30 cellular contexts compared by ENCODE assay signal in the genomic region with DNA sequence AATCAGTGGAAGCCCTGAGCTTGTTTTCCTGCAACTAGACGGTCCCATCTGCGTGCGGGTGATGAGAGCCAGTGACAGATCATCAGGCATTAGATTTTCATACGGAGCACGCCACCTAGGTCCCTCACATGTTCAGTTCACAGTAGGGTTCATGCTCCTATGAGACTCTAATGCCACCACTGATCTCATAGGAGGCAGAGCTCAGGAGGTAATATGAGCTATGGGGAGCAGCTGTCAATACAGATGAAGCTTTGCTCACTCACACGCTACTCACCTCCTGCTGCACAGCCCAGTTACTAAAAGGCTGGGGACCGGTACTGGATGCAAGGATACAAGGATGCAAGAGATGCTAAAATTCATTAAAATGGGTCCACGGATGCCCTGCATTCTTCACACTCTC.
"Had no signal": no experiment of that assay in that cellular context is flagged by ENCODE, and none has a peak within 500 bp of the region (broad histone marks: within the 10 kb centered on the region; RNA-seq: fewer than 3 reads in every experiment).

No MANE protein-coding gene starts in this region.

- H3K27me3 ChIP-seq: ascending aorta, cardiac muscle cell had no signal

- H3K36me3 ChIP-seq: cardiac muscle cell had no signal

- H3K9me3 ChIP-seq: ascending aorta had no signal

- H3K4me1 ChIP-seq: ascending aorta had no signal

- ATAC-seq: activated CD4-positive, alpha-beta T cell treated with anti-CD3 and anti-CD28 coated beads for 36 hours; activated CD4-positive, CD25-positive, alpha-beta regulatory T cell treated with anti-CD3 and anti-CD28 coated beads, Interleukin-2, amount 50 U/mL, for 24 hours; activated CD8-positive, alpha-beta memory T cell treated with anti-CD3 and anti-CD28 coated beads, Interleukin-2, amount 10 ng/mL, durations not matched to agents 7 days and 5 days; activated CD8-positive, alpha-beta T cell treated with anti-CD3 and anti-CD28 coated beads, Interleukin-2, amount 10 ng/mL, durations not matched to agents 7 days and 5 days; activated naive CD8-positive, alpha-beta T cell treated with anti-CD3 and anti-CD28 coated beads, Interleukin-2, amount 50 U/mL, for 24 hours; WTC11 had no signal

- H3K4me3 ChIP-seq: ascending aorta, cardiac muscle cell had no signal

- DNase-seq: activated CD4-positive, alpha-beta memory T cell treated with anti-CD3 and anti-CD28 coated beads, Interleukin-2, amount 10 ng/mL, durations not matched to agents 7 days and 5 days; activated CD4-positive, alpha-beta T cell treated with anti-CD3 and anti-CD28 coated beads for 1 hour; activated CD4-positive, alpha-beta T cell treated with anti-CD3 and anti-CD28 coated beads for 36 hours; activated CD4-positive, alpha-beta T cell treated with anti-CD3 and anti-CD28 coated beads for 48 hours; activated CD4-positive, alpha-beta T cell treated with anti-CD3 and anti-CD28 coated beads, Interleukin-2, amount 10 ng/mL, durations not matched to agents 7 days and 5 days; activated CD4-positive, alpha-beta T cell treated with anti-CD3 and anti-CD28 coated beads, Interleukin-2, amount 50 U/mL, for 48 hours; activated CD4-positive, CD25-positive, alpha-beta regulatory T cell; activated CD8-positive, alpha-beta memory T cell treated with anti-CD3 and anti-CD28 coated beads for 24 hours; activated CD8-positive, alpha-beta memory T cell treated with anti-CD3 and anti-CD28 coated beads, Interleukin-2, amount 10 ng/mL, durations not matched to agents 7 days and 5 days; activated CD8-positive, alpha-beta memory T cell treated with anti-CD3 and anti-CD28 coated beads, Interleukin-2, amount 50 U/mL, for 48 hours; activated CD8-positive, alpha-beta T cell treated with anti-CD3 and anti-CD28 coated beads, Interleukin-2, amount 10 ng/mL, durations not matched to agents 7 days and 5 days; activated effector memory CD4-positive, alpha-beta T cell treated with Interleukin-2 at 50 U/mL for 16 hours; activated gamma-delta T cell; activated naive CD4-positive, alpha-beta T cell treated with anti-CD3 and anti-CD28 coated beads, Interleukin-2, amount 10 ng/mL, durations not matched to agents 7 days and 5 days; activated naive CD4-positive, alpha-beta T cell treated with Interleukin-2 at 50 U/mL for 16 hours; activated naive CD8-positive, alpha-beta T cell treated with anti-CD3 and anti-CD28 coated beads, Interleukin-2, amount 10 ng/mL, durations not matched to agents 7 days and 5 days; activated naive CD8-positive, alpha-beta T cell treated with anti-CD3 and anti-CD28 coated beads, Interleukin-2, amount 50 U/mL, for 24 hours; activated T-cell treated with anti-CD3 and anti-CD28 coated beads, Interleukin-2, amount 50 U/mL, for 24 hours; activated T-cell treated with anti-CD3 and anti-CD28 coated beads, Interleukin-2, amount 50 U/mL, for 48 hours; amygdala; anterior cingulate cortex; caudate nucleus; cerebellar nuclear complex; T-helper 2 cell; T-helper 9 cell had no signal

- H3K27ac ChIP-seq: ascending aorta, cardiac muscle cell, VCaP had no signal
